17 cellular contexts compared by ENCODE assay signal in the genomic region with DNA sequence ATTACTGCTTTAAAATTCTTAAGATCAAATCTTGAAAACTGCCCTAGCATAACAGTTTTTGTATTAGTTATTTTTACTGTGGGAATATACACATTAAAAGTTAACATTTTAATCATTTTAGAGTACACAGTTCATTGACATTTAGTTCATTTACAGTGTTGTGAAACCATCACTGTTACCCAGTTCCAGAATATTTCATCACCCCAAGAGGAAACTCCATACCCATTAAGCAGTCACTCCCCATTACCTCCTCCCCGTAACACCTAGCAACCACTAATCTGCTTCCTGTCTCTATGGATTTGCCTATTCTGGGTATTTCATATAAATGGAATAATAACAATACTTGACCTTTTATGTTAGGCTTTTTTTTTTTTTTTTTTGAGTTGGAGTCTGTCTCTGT.
DNase-seq lines count a peak whose midpoint lies in the region; ATAC-seq, FAIRE-seq and TF ChIP-seq lines count a peak whose summit lies in the region.
"Had no signal": no experiment of that assay in that cellular context is flagged by ENCODE, and none has a peak within 500 bp of the region (broad histone marks: within the 10 kb centered on the region; RNA-seq: fewer than 3 reads in every experiment).

No MANE protein-coding gene starts in this region.

- no peaks in the 10 kb centered on the region for H3K9me3 Mint-ChIP-seq in activated CD8-positive, alpha-beta T cell treated with anti-CD3 and anti-CD28 coated beads for 36 hours

- DNase-seq in AG09309 (ENCODE audit: low read depth) (peak; percentile 17), HCEC 1CT (peak; percentile 13), bronchial epithelial cell (ENCODE audit: low read depth) (peak; percentile 32), brain microvascular endothelial cell (no peak), NCI-H774 (lab: John Stamatoyannopoulos, UW) (no peak), NCI-H446 treated with DMSO at 0.1 percent for 48 hours (lab: John Stamatoyannopoulos, UW) (no peak)
- no peak for DNase-seq in activated CD8-positive, alpha-beta T cell treated with anti-CD3 and anti-CD28 coated beads for 36 hours
- DNase-seq: activated CD8-positive, alpha-beta T cell treated with anti-CD3 and anti-CD28 coated beads, Interleukin-2, amount 10 ng/mL, durations not matched to agents 7 days and 5 days; activated naive CD8-positive, alpha-beta T cell treated with anti-CD3 and anti-CD28 coated beads, Interleukin-2, amount 50 U/mL, for 24 hours; endodermal cell; H7; NCI-H1930; NCI-H748 treated with DMSO at 0.1 percent for 48 hours; retina; WERI-Rb-1 had no signal

- FAIRE-seq in bronchial epithelial cell (lab: Jason Lieb, UNC): no peak
- peak; percentile 97 for FAIRE-seq in islet of Langerhans (lab: Jason Lieb, UNC)
- FAIRE-seq: RCC 7860 had no signal

- H3K27me3 Mint-ChIP-seq in activated CD8-positive, alpha-beta T cell treated with anti-CD3 and anti-CD28 coated beads for 36 hours: no peaks in the 10 kb centered on the region
- H3K27me3 Mint-ChIP-seq: activated naive CD8-positive, alpha-beta T cell treated with anti-CD3 and anti-CD28 coated beads, Interleukin-2, amount 50 U/mL, for 24 hours had no signal

- intact Hi-C loops in activated CD8-positive, alpha-beta T cell treated with anti-CD3 and anti-CD28 coated beads for 36 hours (cut with micrococcal nuclease): no loop called here

- no peak overlapping the region for H3K27ac Mint-ChIP-seq in activated CD8-positive, alpha-beta T cell treated with anti-CD3 and anti-CD28 coated beads for 36 hours
- H3K27ac Mint-ChIP-seq: activated CD8-positive, alpha-beta T cell treated with anti-CD3 and anti-CD28 coated beads, Interleukin-2, amount 10 ng/mL, durations not matched to agents 7 days and 5 days; activated naive CD8-positive, alpha-beta T cell treated with anti-CD3 and anti-CD28 coated beads, Interleukin-2, amount 50 U/mL, for 24 hours; endodermal cell had no signal

- H3K4me3 ChIP-seq in AG09309 (ENCODE audit: control insufficient read depth, low read depth, low read length) (no peak overlapping the region), bronchial epithelial cell (ENCODE audit: low read depth, low read length) (no peak overlapping the region), brain microvascular endothelial cell (ENCODE audit: low read depth, low read length) (no peak overlapping the region)

- H3K4me1 Mint-ChIP-seq in activated CD8-positive, alpha-beta T cell treated with anti-CD3 and anti-CD28 coated beads for 36 hours (ENCODE audit: low read depth): peaks cover 1% of the 10 kb centered on the region
- H3K4me1 Mint-ChIP-seq: endodermal cell had no signal

- POLR2A ChIA-PET in activated CD8-positive, alpha-beta T cell treated with anti-CD3 and anti-CD28 coated beads for 36 hours (lab: Charles Lee): no interaction called here

- H3K4me3 Mint-ChIP-seq in activated CD8-positive, alpha-beta T cell treated with anti-CD3 and anti-CD28 coated beads for 36 hours: no peak overlapping the region
- H3K4me3 Mint-ChIP-seq: activated CD8-positive, alpha-beta T cell treated with anti-CD3 and anti-CD28 coated beads, Interleukin-2, amount 10 ng/mL, durations not matched to agents 7 days and 5 days; activated naive CD8-positive, alpha-beta T cell treated with anti-CD3 and anti-CD28 coated beads, Interleukin-2, amount 50 U/mL, for 24 hours; endodermal cell had no signal

- CTCF ChIA-PET in activated CD8-positive, alpha-beta T cell treated with anti-CD3 and anti-CD28 coated beads for 36 hours (lab: Charles Lee): interaction anchor here (1.6 kb wide), 1 partner anchor 28 kb away, joined by 3 read pairs; no protein-coding TSS in a partner anchor

- H3K36me3 ChIP-seq in bronchial epithelial cell (ENCODE audit: control insufficient read depth, insufficient read depth, low read length) (peaks cover 10% of the 10 kb centered on the region), brain microvascular endothelial cell (replicated peaks) (peaks cover 47% of the 10 kb centered on the region)

- in situ Hi-C loops in brain microvascular endothelial cell (cut with HindIII; ENCODE audit: low pct_ligation_motif_present, low sequenced_read_pairs): no loop called here

- peaks cover 61% of the 10 kb centered on the region for H3K36me3 Mint-ChIP-seq in activated CD8-positive, alpha-beta T cell treated with anti-CD3 and anti-CD28 coated beads for 36 hours (ENCODE audit: low read depth)

- H3K27ac ChIP-seq in brain microvascular endothelial cell: no peak overlapping the region
- H3K27ac ChIP-seq: WERI-Rb-1 had no signal

- TF ChIP-seq CTCF in AG09309 (IDR thresholded peaks at IDR 0.05; ENCODE audit: control insufficient read depth, insufficient read depth, low read depth, low read length, missing control alignments): no peak
- TF ChIP-seq CTCF in bronchial epithelial cell (IDR thresholded peaks at IDR 0.05; ENCODE audit: insufficient read depth, low read length, severe bottlenecking): no peak
- TF ChIP-seq CTCF in brain microvascular endothelial cell (IDR thresholded peaks at IDR 0.05; ENCODE audit: low read depth, low read length, missing control alignments): no peak
- no peak for TF ChIP-seq CTCF in activated CD8-positive, alpha-beta T cell treated with anti-CD3 and anti-CD28 coated beads for 36 hours (IDR thresholded peaks at IDR 0.05)

- no peaks in the 10 kb centered on the region for H3K27me3 ChIP-seq in bronchial epithelial cell (ENCODE audit: control insufficient read depth, insufficient read depth, low read length)
- no peaks in the 10 kb centered on the region for H3K27me3 ChIP-seq in brain microvascular endothelial cell (replicated peaks)

- ATAC-seq in activated CD8-positive, alpha-beta T cell treated with anti-CD3 and anti-CD28 coated beads for 36 hours: no peak
- ATAC-seq: activated CD8-positive, alpha-beta T cell treated with anti-CD3 and anti-CD28 coated beads, Interleukin-2, amount 10 ng/mL, durations not matched to agents 7 days and 5 days; activated naive CD8-positive, alpha-beta T cell treated with anti-CD3 and anti-CD28 coated beads, Interleukin-2, amount 50 U/mL, for 24 hours had no signal

Comparison
In these comparisons a context has a peak if more than half of its experiments do, and no peak if none do; other contexts are left out.
1. DNase-seq: peak in AG09309 (single experiment), HCEC 1CT (single experiment) and bronchial epithelial cell (single experiment); none in brain microvascular endothelial cell (single experiment), NCI-H774 (single experiment), NCI-H446 treated with DMSO at 0.1 percent for 48 hours (single experiment) and activated CD8-positive, alpha-beta T cell treated with anti-CD3 and anti-CD28 coated beads for 36 hours (single experiment).